In genomic region chr1:95196017-95196416, GRCh38 we compare ENCODE assay signal across 20 cellular contexts. TPM values are rescaled to one million over a fixed set of nuclear protein-coding genes. Genes with fewer than 3 reads are reported as not detected.
A peak's percentile ranks its signal among the peaks of the same experiment; 100 is the strongest.
DNase-seq lines count a peak whose midpoint lies in the region; ATAC-seq and TF ChIP-seq lines count a peak whose summit lies in the region.
"Had no signal": no experiment of that assay in that cellular context is flagged by ENCODE, and none has a peak within 500 bp of the region (broad histone marks: within the 10 kb centered on the region; RNA-seq: fewer than 3 reads in every experiment).

No MANE protein-coding gene starts in this region.

- H2AFZ ChIP-seq in SK-N-SH (ENCODE audit: low read depth): no peak overlapping the region

- H3K4me1 ChIP-seq in SK-N-SH (ENCODE audit: control insufficient read depth in 1 of 2, insufficient read depth in 2 of 2, low read depth in 1 of 2, low read length in 1 of 2): peaks cover 0 to 2% of the 10 kb centered on the region in 2 experiments; a peak in 2 of 4 replicates
- H3K4me1 ChIP-seq in aorta (ENCODE audit: control insufficient read depth in 1 of 2, insufficient read depth in 2 of 2, low read length in 2 of 2): no peaks in the 10 kb centered on the region
- H3K4me1 ChIP-seq: BE2C had no signal

- no peaks in the 10 kb centered on the region for H3K79me2 ChIP-seq in SK-N-SH (ENCODE audit: insufficient read depth)

- ATAC-seq in SK-N-SH treated with all-trans-retinoic acid at 6 μM for 48 hours (no peak), aorta (ENCODE audit: low FRiP score) (peak; percentile 33), GM19467 (IDR thresholded peaks at IDR 0.05; ENCODE audit: unreplicated experiment) (no peak), HG03442 (IDR thresholded peaks at IDR 0.05; ENCODE audit: unreplicated experiment) (no peak)
- ATAC-seq: HepG2, Panc1 had no signal

- no peak for TF ChIP-seq RAD21 in SK-N-SH (IDR thresholded peaks at IDR 0.05; ENCODE audit: low read length)

- H3K27ac ChIP-seq in SK-N-SH (ENCODE audit: low read depth in 2 of 2, low read length in 1 of 2) (no peak overlapping the region), aorta (ENCODE audit: low read depth in 1 of 2, low read length in 2 of 2) (no peak overlapping the region)
- H3K27ac ChIP-seq: 22Rv1, KMS-11 had no signal

- POLR2A ChIA-PET in SK-N-SH (lab: Yijun Ruan, JAX): no interaction called here

- TF ChIP-seq CTCF in SK-N-SH (IDR thresholded peaks at IDR 0.05): no peak

- CTCF ChIA-PET in SK-N-SH (lab: Yijun Ruan, JAX): interaction anchor here (1.0 to 2.1 kb wide), 3 partner anchors 13 to 111 kb away, joined by 3 to 7 read pairs (median 5); partner anchors contain the start of gene RWDD3

- H3K4me3 ChIP-seq in SK-N-SH (ENCODE audit: low read depth in 2 of 2, low read length in 1 of 2) (no peak overlapping the region), aorta (ENCODE audit: low read length in 2 of 2) (no peak overlapping the region)

- no peak for TF ChIP-seq EP300 in SK-N-SH (IDR thresholded peaks at IDR 0.05; ENCODE audit: borderline replicate concordance in 1 of 2, low read depth in 1 of 2, low read length in 1 of 2)

- no peaks in the 10 kb centered on the region for H3K27me3 ChIP-seq in SK-N-SH (ENCODE audit: insufficient read depth)
- H3K27me3 ChIP-seq in aorta (ENCODE audit: control insufficient read depth in 1 of 2, insufficient read depth in 2 of 2, low read length in 1 of 2): no peaks in the 10 kb centered on the region
- H3K27me3 ChIP-seq: BE2C had no signal

- H4K20me1 ChIP-seq in SK-N-SH (ENCODE audit: insufficient read depth): no peaks in the 10 kb centered on the region

- H3K9me3 ChIP-seq in SK-N-SH (no peaks in the 10 kb centered on the region), aorta (ENCODE audit: control insufficient read depth, low read length) (no peaks in the 10 kb centered on the region)
- H3K9me3 ChIP-seq: BE2C had no signal

- no peaks in the 10 kb centered on the region for H3K9me2 ChIP-seq in SK-N-SH

- no peak overlapping the region for H3K4me2 ChIP-seq in SK-N-SH
- H3K4me2 ChIP-seq: KMS-11 had no signal

- H3K36me3 ChIP-seq in SK-N-SH (replicated peaks in 1 of 2; ENCODE audit: control insufficient read depth in 1 of 2, insufficient read depth in 2 of 2, low read length in 1 of 2) (no peaks in the 10 kb centered on the region), aorta (ENCODE audit: control insufficient read depth in 1 of 2, insufficient read depth in 2 of 2, low read length in 1 of 2) (no peaks in the 10 kb centered on the region)
- H3K36me3 ChIP-seq: BE2C had no signal

- H3K9ac ChIP-seq in SK-N-SH: no peak overlapping the region
- H3K9ac ChIP-seq: KMS-11 had no signal

- intact Hi-C loops in aorta (cut with DNase I): no loop called here

- no peaks in the 10 kb centered on the region for H3F3A ChIP-seq in SK-N-SH (replicated peaks; ENCODE audit: insufficient read depth)

- no peak for DNase-seq in SK-N-SH
- DNase-seq in foreskin melanocyte: peak; percentile 59
- DNase-seq in left kidney (ENCODE audit: low read depth, low spot score): peak; percentile 34
- DNase-seq in aorta: no peak
- no peak for DNase-seq in NCI-H748 treated with DMSO at 0.1 percent for 48 hours (lab: John Stamatoyannopoulos, UW)
- DNase-seq: BE2C; CD4-positive, alpha-beta T cell; GOT3; NCI-H1048; NCI-H1436 treated with DMSO at 0.1 percent for 48 hours; NCI-H2107; NCI-H2227 treated with DMSO at 0.1 percent for 48 hours; NCI-H524 had no signal

TF ChIP-seq in SK-N-SH treated with all-trans-retinoic acid at 6 μM for 48 hours, 23 proteins besides CTCF, POLR2A, EP300 and RAD21:
- no peak for TF ChIP-seq ZNF565 (CRISPR knock-in tag; conservative IDR thresholded peaks at IDR 0.05; ENCODE audit: low read depth)
- TF ChIP-seq SNAI2 (CRISPR knock-in tag; IDR thresholded peaks at IDR 0.05): no peak
- no peak for TF ChIP-seq TCF4 (CRISPR knock-in tag; IDR thresholded peaks at IDR 0.05; ENCODE audit: borderline replicate concordance)
- TF ChIP-seq, protein P1, sequence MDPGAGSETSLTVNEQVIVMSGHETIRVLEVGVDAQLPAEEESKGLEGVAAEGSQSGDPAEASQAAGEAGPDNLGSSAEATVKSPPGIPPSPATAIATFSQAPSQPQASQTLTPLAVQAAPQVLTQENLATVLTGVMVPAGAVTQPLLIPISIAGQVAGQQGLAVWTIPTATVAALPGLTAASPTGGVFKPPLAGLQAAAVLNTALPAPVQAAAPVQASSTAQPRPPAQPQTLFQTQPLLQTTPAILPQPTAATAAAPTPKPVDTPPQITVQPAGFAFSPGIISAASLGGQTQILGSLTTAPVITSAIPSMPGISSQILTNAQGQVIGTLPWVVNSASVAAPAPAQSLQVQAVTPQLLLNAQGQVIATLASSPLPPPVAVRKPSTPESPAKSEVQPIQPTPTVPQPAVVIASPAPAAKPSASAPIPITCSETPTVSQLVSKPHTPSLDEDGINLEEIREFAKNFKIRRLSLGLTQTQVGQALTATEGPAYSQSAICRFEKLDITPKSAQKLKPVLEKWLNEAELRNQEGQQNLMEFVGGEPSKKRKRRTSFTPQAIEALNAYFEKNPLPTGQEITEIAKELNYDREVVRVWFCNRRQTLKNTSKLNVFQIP (CRISPR knock-in tag; IDR thresholded peaks at IDR 0.05; ENCODE audit: borderline replicate concordance, low read depth): no peak
- no peak for TF ChIP-seq GLIS3 (CRISPR knock-in tag; IDR thresholded peaks at IDR 0.05)
- no peak for TF ChIP-seq ZFP3 (CRISPR knock-in tag; IDR thresholded peaks at IDR 0.05)
- TF ChIP-seq ISL1 (CRISPR knock-in tag; IDR thresholded peaks at IDR 0.05): peak; percentile 80
TF ChIP-seq in SK-N-SH treated with all-trans-retinoic acid at 6 μM for 48 hours: peak in this region for 1.

TF ChIP-seq in SK-N-SH, 30 proteins besides CTCF, POLR2A, EP300 and RAD21 (continues in another document):
- TF ChIP-seq JUND (IDR thresholded peaks at IDR 0.05) (no peak), GATA2 (CRISPR knock-in tag; IDR thresholded peaks at IDR 0.05) (no peak), RCOR1 (IDR thresholded peaks at IDR 0.05; ENCODE audit: low read length) (no peak), NRF1 (IDR thresholded peaks at IDR 0.05; ENCODE audit: low read depth, low read length) (no peak), FOSL2 (IDR thresholded peaks at IDR 0.05; ENCODE audit: borderline replicate concordance, low read depth) (no peak), TEAD4 (IDR thresholded peaks at IDR 0.05; ENCODE audit: borderline replicate concordance, insufficient read depth) (no peak), FOXJ3 (CRISPR knock-in tag; IDR thresholded peaks at IDR 0.05) (no peak), MAX (IDR thresholded peaks at IDR 0.05; ENCODE audit: low read depth) (no peak), TCF12 (IDR thresholded peaks at IDR 0.05) (no peak), YY1 (IDR thresholded peaks at IDR 0.05; ENCODE audit: low read depth) (no peak), TAF1 (IDR thresholded peaks at IDR 0.05; ENCODE audit: borderline replicate concordance, low read depth, low read length) (no peak)
- TF ChIP-seq, protein P2, sequence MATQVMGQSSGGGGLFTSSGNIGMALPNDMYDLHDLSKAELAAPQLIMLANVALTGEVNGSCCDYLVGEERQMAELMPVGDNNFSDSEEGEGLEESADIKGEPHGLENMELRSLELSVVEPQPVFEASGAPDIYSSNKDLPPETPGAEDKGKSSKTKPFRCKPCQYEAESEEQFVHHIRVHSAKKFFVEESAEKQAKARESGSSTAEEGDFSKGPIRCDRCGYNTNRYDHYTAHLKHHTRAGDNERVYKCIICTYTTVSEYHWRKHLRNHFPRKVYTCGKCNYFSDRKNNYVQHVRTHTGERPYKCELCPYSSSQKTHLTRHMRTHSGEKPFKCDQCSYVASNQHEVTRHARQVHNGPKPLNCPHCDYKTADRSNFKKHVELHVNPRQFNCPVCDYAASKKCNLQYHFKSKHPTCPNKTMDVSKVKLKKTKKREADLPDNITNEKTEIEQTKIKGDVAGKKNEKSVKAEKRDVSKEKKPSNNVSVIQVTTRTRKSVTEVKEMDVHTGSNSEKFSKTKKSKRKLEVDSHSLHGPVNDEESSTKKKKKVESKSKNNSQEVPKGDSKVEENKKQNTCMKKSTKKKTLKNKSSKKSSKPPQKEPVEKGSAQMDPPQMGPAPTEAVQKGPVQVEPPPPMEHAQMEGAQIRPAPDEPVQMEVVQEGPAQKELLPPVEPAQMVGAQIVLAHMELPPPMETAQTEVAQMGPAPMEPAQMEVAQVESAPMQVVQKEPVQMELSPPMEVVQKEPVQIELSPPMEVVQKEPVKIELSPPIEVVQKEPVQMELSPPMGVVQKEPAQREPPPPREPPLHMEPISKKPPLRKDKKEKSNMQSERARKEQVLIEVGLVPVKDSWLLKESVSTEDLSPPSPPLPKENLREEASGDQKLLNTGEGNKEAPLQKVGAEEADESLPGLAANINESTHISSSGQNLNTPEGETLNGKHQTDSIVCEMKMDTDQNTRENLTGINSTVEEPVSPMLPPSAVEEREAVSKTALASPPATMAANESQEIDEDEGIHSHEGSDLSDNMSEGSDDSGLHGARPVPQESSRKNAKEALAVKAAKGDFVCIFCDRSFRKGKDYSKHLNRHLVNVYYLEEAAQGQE (IDR thresholded peaks at IDR 0.05; ENCODE audit: low read depth, low read length): no peak
- TF ChIP-seq, protein P3, sequence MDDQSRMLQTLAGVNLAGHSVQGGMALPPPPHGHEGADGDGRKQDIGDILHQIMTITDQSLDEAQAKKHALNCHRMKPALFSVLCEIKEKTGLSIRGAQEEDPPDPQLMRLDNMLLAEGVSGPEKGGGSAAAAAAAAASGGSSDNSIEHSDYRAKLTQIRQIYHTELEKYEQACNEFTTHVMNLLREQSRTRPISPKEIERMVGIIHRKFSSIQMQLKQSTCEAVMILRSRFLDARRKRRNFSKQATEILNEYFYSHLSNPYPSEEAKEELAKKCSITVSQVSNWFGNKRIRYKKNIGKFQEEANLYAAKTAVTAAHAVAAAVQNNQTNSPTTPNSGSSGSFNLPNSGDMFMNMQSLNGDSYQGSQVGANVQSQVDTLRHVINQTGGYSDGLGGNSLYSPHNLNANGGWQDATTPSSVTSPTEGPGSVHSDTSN (IDR thresholded peaks at IDR 0.05): no peak
- TF ChIP-seq, protein P4, sequence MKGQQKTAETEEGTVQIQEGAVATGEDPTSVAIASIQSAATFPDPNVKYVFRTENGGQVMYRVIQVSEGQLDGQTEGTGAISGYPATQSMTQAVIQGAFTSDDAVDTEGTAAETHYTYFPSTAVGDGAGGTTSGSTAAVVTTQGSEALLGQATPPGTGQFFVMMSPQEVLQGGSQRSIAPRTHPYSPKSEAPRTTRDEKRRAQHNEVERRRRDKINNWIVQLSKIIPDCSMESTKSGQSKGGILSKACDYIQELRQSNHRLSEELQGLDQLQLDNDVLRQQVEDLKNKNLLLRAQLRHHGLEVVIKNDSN (IDR thresholded peaks at IDR 0.05; ENCODE audit: borderline replicate concordance, low read depth): no peak

RNA-seq across cellular contexts. Expression of gene RWDD3, which starts 38.0 kb away (rescaled TPM):
- 11.9 and 19.5 TPM in 2 replicates for polyA plus RNA-seq in SK-N-SH (2012; rRNA removed)
- 16.1 and 20.0 TPM in 2 replicates for polyA plus RNA-seq in SK-N-SH (2012; cell fraction: cytosol; rRNA removed)
- polyA plus RNA-seq in SK-N-SH (2012; cell fraction: nucleus; rRNA removed): 13.3 and 25.0 TPM in 2 replicates
- 10 to 100 TPM; 16.7 to 18.3 TPM for total RNA-seq in aorta
- polyA plus RNA-seq in aorta: 10 to 100 TPM; 23.4 to 25.5 TPM

Comparison
In these comparisons a context has a peak if more than half of its experiments do, and no peak if none do; other contexts are left out.
1. DNase-seq: peak in foreskin melanocyte (single experiment) and left kidney (single experiment); none in SK-N-SH (single experiment), aorta (0 of 2) and NCI-H748 treated with DMSO at 0.1 percent for 48 hours (single experiment).